Comparison of ENCODE assay signal across 1 cellular context in the genomic region with DNA sequence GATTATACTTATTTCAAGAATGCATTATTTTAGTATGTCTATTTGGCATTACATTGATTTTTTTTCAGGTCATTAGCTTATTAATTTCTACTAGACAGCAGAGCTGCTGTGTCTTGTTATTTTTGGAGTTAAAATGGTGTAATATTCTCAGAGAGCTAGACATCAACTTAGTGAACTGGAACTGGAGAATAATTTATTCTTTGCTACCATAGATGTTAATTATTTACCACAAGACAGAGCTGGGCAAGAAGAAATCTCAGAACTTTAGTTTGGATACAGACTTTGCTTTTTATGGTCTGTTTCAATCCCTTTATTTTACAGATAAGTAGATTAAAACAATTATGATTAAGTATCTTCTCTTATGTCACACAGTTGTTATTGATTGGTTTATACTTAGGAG.
TF ChIP-seq lines count a peak whose summit lies in the region.

No MANE protein-coding gene starts in this region.

TF ChIP-seq in GM23338, 12 proteins besides CTCF, POLR2A, EP300 and RAD21 (continued from another document):
- TF ChIP-seq, protein P1, sequence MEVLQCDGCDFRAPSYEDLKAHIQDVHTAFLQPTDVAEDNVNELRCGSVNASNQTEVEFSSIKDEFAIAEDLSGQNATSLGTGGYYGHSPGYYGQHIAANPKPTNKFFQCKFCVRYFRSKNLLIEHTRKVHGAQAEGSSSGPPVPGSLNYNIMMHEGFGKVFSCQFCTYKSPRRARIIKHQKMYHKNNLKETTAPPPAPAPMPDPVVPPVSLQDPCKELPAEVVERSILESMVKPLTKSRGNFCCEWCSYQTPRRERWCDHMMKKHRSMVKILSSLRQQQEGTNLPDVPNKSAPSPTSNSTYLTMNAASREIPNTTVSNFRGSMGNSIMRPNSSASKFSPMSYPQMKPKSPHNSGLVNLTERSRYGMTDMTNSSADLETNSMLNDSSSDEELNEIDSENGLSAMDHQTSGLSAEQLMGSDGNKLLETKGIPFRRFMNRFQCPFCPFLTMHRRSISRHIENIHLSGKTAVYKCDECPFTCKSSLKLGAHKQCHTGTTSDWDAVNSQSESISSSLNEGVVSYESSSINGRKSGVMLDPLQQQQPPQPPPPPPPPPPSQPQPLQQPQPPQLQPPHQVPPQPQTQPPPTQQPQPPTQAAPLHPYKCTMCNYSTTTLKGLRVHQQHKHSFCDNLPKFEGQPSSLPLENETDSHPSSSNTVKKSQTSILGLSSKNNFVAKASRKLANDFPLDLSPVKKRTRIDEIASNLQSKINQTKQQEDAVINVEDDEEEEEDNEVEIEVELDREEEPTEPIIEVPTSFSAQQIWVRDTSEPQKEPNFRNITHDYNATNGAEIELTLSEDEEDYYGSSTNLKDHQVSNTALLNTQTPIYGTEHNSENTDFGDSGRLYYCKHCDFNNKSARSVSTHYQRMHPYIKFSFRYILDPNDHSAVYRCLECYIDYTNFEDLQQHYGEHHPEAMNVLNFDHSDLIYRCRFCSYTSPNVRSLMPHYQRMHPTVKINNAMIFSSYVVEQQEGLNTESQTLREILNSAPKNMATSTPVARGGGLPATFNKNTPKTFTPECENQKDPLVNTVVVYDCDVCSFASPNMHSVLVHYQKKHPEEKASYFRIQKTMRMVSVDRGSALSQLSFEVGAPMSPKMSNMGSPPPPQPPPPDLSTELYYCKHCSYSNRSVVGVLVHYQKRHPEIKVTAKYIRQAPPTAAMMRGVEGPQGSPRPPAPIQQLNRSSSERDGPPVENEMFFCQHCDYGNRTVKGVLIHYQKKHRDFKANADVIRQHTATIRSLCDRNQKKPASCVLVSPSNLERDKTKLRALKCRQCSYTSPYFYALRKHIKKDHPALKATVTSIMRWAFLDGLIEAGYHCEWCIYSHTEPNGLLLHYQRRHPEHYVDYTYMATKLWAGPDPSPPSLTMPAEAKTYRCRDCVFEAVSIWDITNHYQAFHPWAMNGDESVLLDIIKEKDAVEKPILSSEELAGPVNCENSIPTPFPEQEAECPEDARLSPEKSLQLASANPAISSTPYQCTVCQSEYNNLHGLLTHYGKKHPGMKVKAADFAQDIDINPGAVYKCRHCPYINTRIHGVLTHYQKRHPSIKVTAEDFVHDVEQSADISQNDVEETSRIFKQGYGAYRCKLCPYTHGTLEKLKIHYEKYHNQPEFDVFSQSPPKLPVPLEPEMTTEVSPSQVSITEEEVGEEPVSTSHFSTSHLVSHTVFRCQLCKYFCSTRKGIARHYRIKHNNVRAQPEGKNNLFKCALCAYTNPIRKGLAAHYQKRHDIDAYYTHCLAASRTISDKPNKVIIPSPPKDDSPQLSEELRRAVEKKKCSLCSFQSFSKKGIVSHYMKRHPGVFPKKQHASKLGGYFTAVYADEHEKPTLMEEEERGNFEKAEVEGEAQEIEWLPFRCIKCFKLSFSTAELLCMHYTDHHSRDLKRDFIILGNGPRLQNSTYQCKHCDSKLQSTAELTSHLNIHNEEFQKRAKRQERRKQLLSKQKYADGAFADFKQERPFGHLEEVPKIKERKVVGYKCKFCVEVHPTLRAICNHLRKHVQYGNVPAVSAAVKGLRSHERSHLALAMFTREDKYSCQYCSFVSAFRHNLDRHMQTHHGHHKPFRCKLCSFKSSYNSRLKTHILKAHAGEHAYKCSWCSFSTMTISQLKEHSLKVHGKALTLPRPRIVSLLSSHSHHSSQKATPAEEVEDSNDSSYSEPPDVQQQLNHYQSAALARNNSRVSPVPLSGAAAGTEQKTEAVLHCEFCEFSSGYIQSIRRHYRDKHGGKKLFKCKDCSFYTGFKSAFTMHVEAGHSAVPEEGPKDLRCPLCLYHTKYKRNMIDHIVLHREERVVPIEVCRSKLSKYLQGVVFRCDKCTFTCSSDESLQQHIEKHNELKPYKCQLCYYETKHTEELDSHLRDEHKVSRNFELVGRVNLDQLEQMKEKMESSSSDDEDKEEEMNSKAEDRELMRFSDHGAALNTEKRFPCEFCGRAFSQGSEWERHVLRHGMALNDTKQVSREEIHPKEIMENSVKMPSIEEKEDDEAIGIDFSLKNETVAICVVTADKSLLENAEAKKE (CRISPR knock-in tag; IDR thresholded peaks at IDR 0.05), result no peak
- TF ChIP-seq, protein P2, sequence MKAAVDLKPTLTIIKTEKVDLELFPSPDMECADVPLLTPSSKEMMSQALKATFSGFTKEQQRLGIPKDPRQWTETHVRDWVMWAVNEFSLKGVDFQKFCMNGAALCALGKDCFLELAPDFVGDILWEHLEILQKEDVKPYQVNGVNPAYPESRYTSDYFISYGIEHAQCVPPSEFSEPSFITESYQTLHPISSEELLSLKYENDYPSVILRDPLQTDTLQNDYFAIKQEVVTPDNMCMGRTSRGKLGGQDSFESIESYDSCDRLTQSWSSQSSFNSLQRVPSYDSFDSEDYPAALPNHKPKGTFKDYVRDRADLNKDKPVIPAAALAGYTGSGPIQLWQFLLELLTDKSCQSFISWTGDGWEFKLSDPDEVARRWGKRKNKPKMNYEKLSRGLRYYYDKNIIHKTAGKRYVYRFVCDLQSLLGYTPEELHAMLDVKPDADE (IDR thresholded peaks at IDR 0.05), result no peak
- no peak for TF ChIP-seq ZNF331 (CRISPR knock-in tag; IDR thresholded peaks at IDR 0.05; ENCODE audit: low read depth)
- TF ChIP-seq EZH2 (IDR thresholded peaks at IDR 0.05; ENCODE audit: low read depth, unreplicated experiment), result no peak
- no peak for TF ChIP-seq JUNB (IDR thresholded peaks at IDR 0.05; ENCODE audit: unreplicated experiment)
- no peak for TF ChIP-seq EZH2phosphoT487 (IDR thresholded peaks at IDR 0.05; ENCODE audit: unreplicated experiment)
- no peak for TF ChIP-seq STAT1 (IDR thresholded peaks at IDR 0.05; ENCODE audit: unreplicated experiment)
- no peak for TF ChIP-seq ZNF114 (CRISPR knock-in tag; IDR thresholded peaks at IDR 0.05)
- TF ChIP-seq CREB1 (CRISPR knock-in tag; IDR thresholded peaks at IDR 0.05; ENCODE audit: low read depth), result no peak
- TF ChIP-seq POLR2AphosphoS5 (IDR thresholded peaks at IDR 0.05; ENCODE audit: low read depth), result no peak
- TF ChIP-seq NANOG (IDR thresholded peaks at IDR 0.05; ENCODE audit: borderline replicate concordance), result no peak
